ENCODE assay signal across 20 cellular contexts in genomic region chr7:157046681-157047080, GRCh38. TPM values are rescaled to one million over a fixed set of nuclear protein-coding genes. Genes with fewer than 3 reads are reported as not detected.
DNase-seq lines count a peak whose midpoint lies in the region; ATAC-seq, FAIRE-seq and TF ChIP-seq lines count a peak whose summit lies in the region.
"Had no signal": no experiment of that assay in that cellular context is flagged by ENCODE, and none has a peak within 500 bp of the region (broad histone marks: within the 10 kb centered on the region; RNA-seq: fewer than 3 reads in every experiment).

No MANE protein-coding gene starts in this region.

- H3K27ac Mint-ChIP-seq in activated CD4-positive, alpha-beta T cell treated with anti-CD3 and anti-CD28 coated beads, Interleukin-2, amount 10 ng/mL, durations not matched to agents 7 days and 5 days: no peak overlapping the region
- H3K27ac Mint-ChIP-seq: activated T-cell treated with anti-CD3 and anti-CD28 coated beads, Interleukin-2, amount 50 U/mL, for 24 hours; IgD-negative memory B cell; natural killer cell treated with Interleukin-12 subunit alpha and Interleukin-12 subunit beta and Interleukin-15 and Interleukin-18, amount 100 ng/mL, for 72 hours; T-helper 17 cell; type B pancreatic cell had no signal

- DNase-seq in A172 (ENCODE audit: low spot score): peak; percentile 9
- DNase-seq in H54 (ENCODE audit: insufficient read length, low spot score): peak; percentile 72
- DNase-seq in T1000 (lab: John Stamatoyannopoulos, UW): peak; percentile 83
- DNase-seq in fibroblast of peridontal ligament (ENCODE audit: extremely low read depth): peak; percentile 5
- DNase-seq in germinal center (ENCODE audit: low spot score): no peak
- no peak for DNase-seq in activated CD4-positive, alpha-beta T cell treated with anti-CD3 and anti-CD28 coated beads, Interleukin-2, amount 10 ng/mL, durations not matched to agents 7 days and 5 days
- no peak for DNase-seq in Right ventricle myocardium inferior (ENCODE audit: missing footprints)
- DNase-seq: 8988T; activated CD4-positive, alpha-beta T cell treated with anti-CD3 and anti-CD28 coated beads for 4 hours; activated T-cell treated with anti-CD3 and anti-CD28 coated beads, Interleukin-2, amount 50 U/mL, for 24 hours; NCI-H524; right cardiac atrium; stimulated activated CD8-positive, alpha-beta memory T cell treated with anti-CD3 and anti-CD28 coated beads, Interleukin-4, amount 100 ng/mL, for 48 hours; T-helper 17 cell had no signal

- no peak for ATAC-seq in HG03025 (IDR thresholded peaks at IDR 0.05; ENCODE audit: low FRiP score, unreplicated experiment)
- ATAC-seq in Right ventricle myocardium inferior: no peak
- ATAC-seq: esophagus mucosa; natural killer cell treated with Interleukin-12 subunit alpha and Interleukin-12 subunit beta and Interleukin-15 and Interleukin-18, amount 100 ng/mL, for 72 hours; right cardiac atrium; T-helper 17 cell had no signal

- no peak for FAIRE-seq in H54 (lab: Jason Lieb, UNC)
- FAIRE-seq: colon had no signal

- TF ChIP-seq POLR2A in H54 (IDR thresholded peaks at IDR 0.05; ENCODE audit: low read depth, low read length): no peak

- no peaks in the 10 kb centered on the region for H3K4me1 Mint-ChIP-seq in activated CD4-positive, alpha-beta T cell treated with anti-CD3 and anti-CD28 coated beads, Interleukin-2, amount 10 ng/mL, durations not matched to agents 7 days and 5 days
- H3K4me1 Mint-ChIP-seq: IgD-negative memory B cell, T-helper 17 cell had no signal

- POLR2A ChIA-PET in activated CD4-positive, alpha-beta T cell treated with anti-CD3 and anti-CD28 coated beads, Interleukin-2, amount 10 ng/mL, durations not matched to agents 7 days and 5 days (lab: Charles Lee): no interaction called here

- H3K27me3 Mint-ChIP-seq in activated CD4-positive, alpha-beta T cell treated with anti-CD3 and anti-CD28 coated beads, Interleukin-2, amount 10 ng/mL, durations not matched to agents 7 days and 5 days: no peaks in the 10 kb centered on the region

- no peak overlapping the region for H3K4me3 Mint-ChIP-seq in activated CD4-positive, alpha-beta T cell treated with anti-CD3 and anti-CD28 coated beads, Interleukin-2, amount 10 ng/mL, durations not matched to agents 7 days and 5 days
- H3K4me3 Mint-ChIP-seq: activated T-cell treated with anti-CD3 and anti-CD28 coated beads, Interleukin-2, amount 50 U/mL, for 24 hours; IgD-negative memory B cell; natural killer cell treated with Interleukin-12 subunit alpha and Interleukin-12 subunit beta and Interleukin-15 and Interleukin-18, amount 100 ng/mL, for 72 hours; T-helper 17 cell; type B pancreatic cell had no signal

- intact Hi-C loops in Right ventricle myocardium inferior (cut with DNase I): no loop called here

- H3K9me3 Mint-ChIP-seq in activated CD4-positive, alpha-beta T cell treated with anti-CD3 and anti-CD28 coated beads, Interleukin-2, amount 10 ng/mL, durations not matched to agents 7 days and 5 days: no peaks in the 10 kb centered on the region
- H3K9me3 Mint-ChIP-seq: activated T-cell treated with anti-CD3 and anti-CD28 coated beads, Interleukin-2, amount 50 U/mL, for 24 hours; IgD-negative memory B cell; natural killer cell treated with Interleukin-12 subunit alpha and Interleukin-12 subunit beta and Interleukin-15 and Interleukin-18, amount 100 ng/mL, for 72 hours; type B pancreatic cell had no signal

- no peaks in the 10 kb centered on the region for H3K36me3 Mint-ChIP-seq in activated CD4-positive, alpha-beta T cell treated with anti-CD3 and anti-CD28 coated beads, Interleukin-2, amount 10 ng/mL, durations not matched to agents 7 days and 5 days (ENCODE audit: low read depth)
- H3K36me3 Mint-ChIP-seq: IgD-negative memory B cell; natural killer cell treated with Interleukin-12 subunit alpha and Interleukin-12 subunit beta and Interleukin-15 and Interleukin-18, amount 100 ng/mL, for 72 hours; type B pancreatic cell had no signal

- CTCF ChIA-PET in activated CD4-positive, alpha-beta T cell treated with anti-CD3 and anti-CD28 coated beads, Interleukin-2, amount 10 ng/mL, durations not matched to agents 7 days and 5 days (lab: Charles Lee): interaction anchor here (1.2 kb wide), 1 partner anchor 20 kb away, joined by 4 read pairs; no protein-coding TSS in a partner anchor

RNA-seq across cellular contexts. Expression of gene MNX1, which starts 36.2 kb away (rescaled TPM):
- total RNA-seq in A172 (2014; rRNA removed; shearing (Covaris generic)): 0.90 and 1.6 TPM in 2 replicates
- total RNA-seq in activated CD4-positive, alpha-beta T cell treated with anti-CD3 and anti-CD28 coated beads, Interleukin-2, amount 10 ng/mL, durations not matched to agents 7 days and 5 days: not detected
- not detected for total RNA-seq in Right ventricle myocardium inferior
- total RNA-seq: natural killer cell treated with Interleukin-12 subunit alpha and Interleukin-12 subunit beta and Interleukin-15 and Interleukin-18, amount 100 ng/mL, for 72 hours; right cardiac atrium had no signal

Comparison
In these comparisons a context has a peak if more than half of its experiments do, and no peak if none do; other contexts are left out.
1. DNase-seq: peak in A172 (single experiment), H54 (single experiment), T1000 (single experiment) and fibroblast of peridontal ligament (single experiment); none in germinal center (single experiment), activated CD4-positive, alpha-beta T cell treated with anti-CD3 and anti-CD28 coated beads, Interleukin-2, amount 10 ng/mL, durations not matched to agents 7 days and 5 days (single experiment) and Right ventricle myocardium inferior (single experiment).